ENCODE assay signal across 8 cellular contexts in the genomic region with DNA sequence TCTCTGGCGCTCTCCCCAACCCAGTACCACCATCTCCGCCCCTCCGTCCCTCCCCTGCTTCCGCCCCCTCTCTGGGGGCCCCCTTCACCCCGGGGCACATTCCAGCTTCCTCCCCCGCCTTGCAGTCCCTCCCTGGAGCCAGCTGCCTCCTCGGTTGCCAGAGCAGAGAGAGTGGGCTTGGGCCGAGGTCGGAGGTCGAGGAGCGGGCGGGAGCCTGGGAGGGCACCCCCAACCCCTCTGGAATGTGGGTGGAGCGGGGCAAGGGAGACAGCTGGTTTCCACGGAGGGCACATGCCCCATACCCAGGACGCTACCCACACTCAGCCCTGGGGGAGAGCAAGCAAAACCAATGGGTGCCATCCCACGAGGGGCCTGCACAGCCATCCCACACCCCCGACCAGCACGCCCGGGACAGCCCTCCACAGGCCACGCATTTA. TPM values are rescaled to one million over a fixed set of nuclear protein-coding genes. Genes with fewer than 3 reads are reported as not detected.
DNase-seq lines count a peak whose midpoint lies in the region; ATAC-seq and TF ChIP-seq lines count a peak whose summit lies in the region.

No MANE protein-coding gene starts in this region.

- H3K9me3 Mint-ChIP-seq in activated naive CD4-positive, alpha-beta T cell treated with anti-CD3 and anti-CD28 coated beads, Interleukin-2, amount 10 ng/mL, durations not matched to agents 7 days and 5 days = no peaks in the 10 kb centered on the region
- H3K9me3 Mint-ChIP-seq in activated naive CD4-positive, alpha-beta T cell treated with anti-CD3 and anti-CD28 coated beads, Interleukin-2, amount 50 U/mL, for 72 hours = no peaks in the 10 kb centered on the region
- no peaks in the 10 kb centered on the region for H3K9me3 Mint-ChIP-seq in MCF 10A (ENCODE audit: unreplicated experiment)

- no peak for TF ChIP-seq POLR2A in uterus (IDR thresholded peaks at IDR 0.05)

- intact Hi-C loops in MCF 10A (cut with micrococcal nuclease) (no loop called here), uterus (cut with DNase I; ENCODE audit: low total_unique reads) (no loop called here)

- no TSS peak for BruUV-seq in MCF 10A (replicated peaks; lab: Mats Ljungman, UMichigan)

- CTCF ChIA-PET in activated naive CD4-positive, alpha-beta T cell treated with anti-CD3 and anti-CD28 coated beads, Interleukin-2, amount 10 ng/mL, durations not matched to agents 7 days and 5 days (lab: Charles Lee) = interaction anchor here (2.7 kb wide), 1 partner anchor 19 kb away, joined by 18 read pairs; no protein-coding TSS in a partner anchor
- CTCF ChIA-PET in MCF 10A (lab: Yijun Ruan, JAX) = interaction anchor here (1.1 to 4.4 kb wide), 2 partner anchors 18 to 205 kb away, joined by 3 to 25 read pairs; no protein-coding TSS in a partner anchor

- no peak for TF ChIP-seq CTCF in MCF 10A (IDR thresholded peaks at IDR 0.05; ENCODE audit: unreplicated experiment)
- TF ChIP-seq CTCF in uterus (IDR thresholded peaks at IDR 0.05) = no peak

- H3K4me1 ChIP-seq in mucosa of rectum (ENCODE audit: control insufficient read depth in 2 of 2, insufficient read depth in 2 of 2, low read length in 2 of 2) (peaks cover 68 to 74% of the 10 kb centered on the region in 2 donors), uterus (peaks cover 30 to 63% of the 10 kb centered on the region in 2 donors)

- H3K27ac ChIP-seq in mucosa of rectum (ENCODE audit: low read depth in 2 of 2, low read length in 2 of 2) = peak overlapping the region; percentile 99 to 100
- peak overlapping the region; percentile 94 to 95 for H3K27ac ChIP-seq in uterus

- H3K27me3 Mint-ChIP-seq in activated naive CD4-positive, alpha-beta T cell treated with anti-CD3 and anti-CD28 coated beads, Interleukin-2, amount 10 ng/mL, durations not matched to agents 7 days and 5 days = peaks cover 7% of the 10 kb centered on the region
- no peaks in the 10 kb centered on the region for H3K27me3 Mint-ChIP-seq in MCF 10A (ENCODE audit: insufficient read depth, unreplicated experiment)

- POLR2A ChIA-PET in MCF 10A (lab: Yijun Ruan, JAX) = interaction anchor here (1.1 to 3.5 kb wide), 5 partner anchors 10 to 161 kb away, joined by 3 to 58 read pairs (median 11); a partner anchor contains a TSS

- H3K27me3 ChIP-seq in mucosa of rectum (ENCODE audit: control insufficient read depth in 2 of 2, insufficient read depth in 2 of 2, low read length in 2 of 2) (no peaks in the 10 kb centered on the region), uterus (no peaks in the 10 kb centered on the region)

- H3K27ac Mint-ChIP-seq in activated naive CD4-positive, alpha-beta T cell treated with anti-CD3 and anti-CD28 coated beads, Interleukin-2, amount 10 ng/mL, durations not matched to agents 7 days and 5 days = no peak overlapping the region
- peak overlapping the region in 1 of 2 donors; percentile 53 for H3K27ac Mint-ChIP-seq in activated naive CD4-positive, alpha-beta T cell treated with anti-CD3 and anti-CD28 coated beads, Interleukin-2, amount 50 U/mL, for 72 hours
- no peak overlapping the region for H3K27ac Mint-ChIP-seq in MCF 10A (ENCODE audit: low read depth, unreplicated experiment)

- H3K4me3 ChIP-seq in mucosa of rectum (ENCODE audit: low read length in 2 of 2) (peak overlapping the region; percentile 37 to 57), uterus (no peak overlapping the region)

- peaks cover 13% of the 10 kb centered on the region for H3K36me3 Mint-ChIP-seq in activated naive CD4-positive, alpha-beta T cell treated with anti-CD3 and anti-CD28 coated beads, Interleukin-2, amount 10 ng/mL, durations not matched to agents 7 days and 5 days
- peaks cover 9 to 21% of the 10 kb centered on the region in 2 donors for H3K36me3 Mint-ChIP-seq in activated naive CD4-positive, alpha-beta T cell treated with anti-CD3 and anti-CD28 coated beads, Interleukin-2, amount 50 U/mL, for 72 hours
- H3K36me3 Mint-ChIP-seq in MCF 10A (ENCODE audit: insufficient read depth, unreplicated experiment) = peaks cover 30% of the 10 kb centered on the region

- H3K36me3 ChIP-seq in mucosa of rectum (ENCODE audit: control insufficient read depth in 2 of 2, insufficient read depth in 2 of 2, low read length in 2 of 2) (peaks cover 1 to 2% of the 10 kb centered on the region in 2 donors), uterus (no peaks in the 10 kb centered on the region)

- peaks cover 69% of the 10 kb centered on the region for H3K4me1 Mint-ChIP-seq in activated naive CD4-positive, alpha-beta T cell treated with anti-CD3 and anti-CD28 coated beads, Interleukin-2, amount 10 ng/mL, durations not matched to agents 7 days and 5 days
- peaks cover 32% of the 10 kb centered on the region for H3K4me1 Mint-ChIP-seq in MCF 10A (ENCODE audit: insufficient read depth, unreplicated experiment)

- H3K9me3 ChIP-seq in mucosa of rectum (ENCODE audit: control insufficient read depth in 2 of 2, low read length in 2 of 2) (no peaks in the 10 kb centered on the region), uterus (no peaks in the 10 kb centered on the region)

- peak overlapping the region; percentile 40 for H3K4me3 Mint-ChIP-seq in activated naive CD4-positive, alpha-beta T cell treated with anti-CD3 and anti-CD28 coated beads, Interleukin-2, amount 10 ng/mL, durations not matched to agents 7 days and 5 days
- H3K4me3 Mint-ChIP-seq in MCF 10A (ENCODE audit: unreplicated experiment) = peak overlapping the region; percentile 71

- no peak for DNase-seq in activated naive CD4-positive, alpha-beta T cell treated with anti-CD3 and anti-CD28 coated beads, Interleukin-2, amount 10 ng/mL, durations not matched to agents 7 days and 5 days
- DNase-seq in activated naive CD4-positive, alpha-beta T cell treated with anti-CD3 and anti-CD28 coated beads, Interleukin-2, amount 50 U/mL, for 72 hours (ENCODE audit: low spot score in 2 of 2) = no peak
- DNase-seq in MCF 10A (ENCODE audit: unreplicated experiment) (no peak), uterus (peak in 1 of 2 donors; percentile 46), OCI-M2 (lab: John Stamatoyannopoulos, UW; ENCODE audit: unreplicated experiment) (no peak)
- DNase-seq in activated CD4-positive, CD25-positive, alpha-beta regulatory T cell (lab: John Stamatoyannopoulos, UW) = no peak

- no peak for ATAC-seq in activated naive CD4-positive, alpha-beta T cell treated with anti-CD3 and anti-CD28 coated beads, Interleukin-2, amount 50 U/mL, for 72 hours
- ATAC-seq in HG02623 (IDR thresholded peaks at IDR 0.05; ENCODE audit: unreplicated experiment) = no peak

- H3K9ac ChIP-seq in mucosa of rectum (ENCODE audit: low read depth in 1 of 2, low read length in 2 of 2) = peak overlapping the region; percentile 65 to 89

RNA-seq across cellular contexts. Expression of a gene that starts 6.4 kb away (rescaled TPM):
- total RNA-seq in activated naive CD4-positive, alpha-beta T cell treated with anti-CD3 and anti-CD28 coated beads, Interleukin-2, amount 50 U/mL, for 72 hours = 100 to 1,000 TPM; 148 to 157 TPM
- 316 and 362 TPM in 2 replicates for total RNA-seq in MCF 10A (2022)
- 100 to 1,000 TPM; 235 to 950 (median 535) TPM for total RNA-seq in uterus

RNA-seq across cellular contexts. Expression of a gene that starts 12.6 kb away (rescaled TPM):
- 10 to 100 TPM; 42.1 to 76.0 TPM for total RNA-seq in activated naive CD4-positive, alpha-beta T cell treated with anti-CD3 and anti-CD28 coated beads, Interleukin-2, amount 50 U/mL, for 72 hours
- total RNA-seq in MCF 10A (2022) (71.0 and 85.2 TPM in 2 replicates), uterus (10 to 100 TPM in 2 of 4 donors, 1 to 10 TPM in 2; 2.1 to 24.3 (median 7.1) TPM)

RNA-seq across cellular contexts. Expression of a gene that starts 14.3 kb away (rescaled TPM):
- total RNA-seq in activated naive CD4-positive, alpha-beta T cell treated with anti-CD3 and anti-CD28 coated beads, Interleukin-2, amount 50 U/mL, for 72 hours = 100 to 1,000 TPM in 1 of 2 donors, 10 to 100 TPM in 1; 52.9 to 113 TPM
- 73.6 and 96.9 TPM in 2 replicates for total RNA-seq in MCF 10A (2022)
- 100 to 1,000 TPM in 1 of 4 donors, 10 to 100 TPM in 2, under 1 TPM in 1; 0.77 to 108 (median 15.0) TPM for total RNA-seq in uterus

RNA-seq across cellular contexts. Expression of a gene that starts 21.2 kb away (rescaled TPM):
- 100 to 1,000 TPM; 114 to 201 TPM for total RNA-seq in activated naive CD4-positive, alpha-beta T cell treated with anti-CD3 and anti-CD28 coated beads, Interleukin-2, amount 50 U/mL, for 72 hours
- total RNA-seq in MCF 10A (2022) (256 and 258 TPM in 2 replicates), uterus (100 to 1,000 TPM in 2 of 4 donors, 10 to 100 TPM in 1, 1 to 10 TPM in 1; 4.7 to 164 (median 68.9) TPM)

RNA-seq across cellular contexts. Expression of a gene that starts 23.0 kb away (rescaled TPM):
- total RNA-seq in activated naive CD4-positive, alpha-beta T cell treated with anti-CD3 and anti-CD28 coated beads, Interleukin-2, amount 50 U/mL, for 72 hours = under 1 TPM in 1 of 2 donors, not detected in 1; 0.25 TPM
- total RNA-seq in MCF 10A (2022) (not detected in 2 replicates), uterus (under 1 TPM in 1 of 4 donors, not detected in 3; 0.76 TPM)

Comparison
In these comparisons a context has a peak if more than half of its experiments do, and no peak if none do; other contexts are left out.
1. H3K4me3 ChIP-seq: peak in mucosa of rectum (2 of 2); none in uterus (0 of 2).